In genomic region chr18:10298346-10298745, GRCh38 we compare ENCODE assay signal across 25 cellular contexts.
"Had no signal": no experiment of that assay in that cellular context is flagged by ENCODE, and none has a peak within 500 bp of the region (broad histone marks: within the 10 kb centered on the region; RNA-seq: fewer than 3 reads in every experiment).

No MANE protein-coding gene starts in this region.

- H3K27me3 Mint-ChIP-seq: central memory CD8-positive, alpha-beta T cell; T-helper 17 cell had no signal

- H3K9me3 Mint-ChIP-seq: activated CD4-positive, alpha-beta memory T cell treated with anti-CD3 and anti-CD28 coated beads, Interleukin-2, amount 10 ng/mL, durations not matched to agents 7 days and 5 days; activated naive CD4-positive, alpha-beta T cell treated with anti-CD3 and anti-CD28 coated beads for 36 hours had no signal

- H3K4me3 Mint-ChIP-seq: activated CD4-positive, alpha-beta memory T cell treated with anti-CD3 and anti-CD28 coated beads, Interleukin-2, amount 10 ng/mL, durations not matched to agents 7 days and 5 days; activated CD4-positive, alpha-beta T cell treated with anti-CD3 and anti-CD28 coated beads for 36 hours; activated naive CD4-positive, alpha-beta T cell treated with anti-CD3 and anti-CD28 coated beads for 36 hours; activated naive CD8-positive, alpha-beta T cell; activated T-helper 17 cell treated with anti-CD3 and anti-CD28 coated beads, Interleukin-2, amount 50 U/mL, for 72 hours; brain; central memory CD8-positive, alpha-beta T cell; T-helper 17 cell had no signal

- ATAC-seq: activated CD4-positive, alpha-beta T cell treated with anti-CD3 and anti-CD28 coated beads for 36 hours; activated T-helper 17 cell treated with anti-CD3 and anti-CD28 coated beads, Interleukin-2, amount 50 U/mL, for 72 hours; T-helper 17 cell had no signal

- H3K27ac Mint-ChIP-seq: activated CD4-positive, alpha-beta memory T cell treated with anti-CD3 and anti-CD28 coated beads, Interleukin-2, amount 10 ng/mL, durations not matched to agents 7 days and 5 days; activated CD4-positive, alpha-beta T cell treated with anti-CD3 and anti-CD28 coated beads for 36 hours; activated naive CD4-positive, alpha-beta T cell treated with anti-CD3 and anti-CD28 coated beads for 36 hours; activated naive CD8-positive, alpha-beta T cell; activated T-helper 17 cell treated with anti-CD3 and anti-CD28 coated beads, Interleukin-2, amount 50 U/mL, for 72 hours; T-helper 17 cell had no signal

- H3K4me1 Mint-ChIP-seq: activated CD4-positive, alpha-beta memory T cell treated with anti-CD3 and anti-CD28 coated beads, Interleukin-2, amount 10 ng/mL, durations not matched to agents 7 days and 5 days; activated CD4-positive, alpha-beta T cell treated with anti-CD3 and anti-CD28 coated beads for 36 hours; activated T-helper 17 cell treated with anti-CD3 and anti-CD28 coated beads, Interleukin-2, amount 50 U/mL, for 72 hours; central memory CD8-positive, alpha-beta T cell; T-helper 17 cell had no signal

- H3K36me3 Mint-ChIP-seq: activated naive CD8-positive, alpha-beta T cell; brain had no signal

- DNase-seq: activated CD4-positive, alpha-beta memory T cell treated with anti-CD3 and anti-CD28 coated beads, Interleukin-2, amount 10 ng/mL, durations not matched to agents 7 days and 5 days; activated CD4-positive, alpha-beta T cell treated with anti-CD3 and anti-CD28 coated beads for 36 hours; activated CD4-positive, alpha-beta T cell treated with anti-CD3 and anti-CD28 coated beads, Interleukin-2, amount 50 U/mL, for 1 hour; activated gamma-delta T cell; activated naive CD4-positive, alpha-beta T cell treated with anti-CD3 and anti-CD28 coated beads for 36 hours; activated T-cell treated with anti-CD3 and anti-CD28 coated beads for 4 hours; activated T-cell treated with anti-CD3 and anti-CD28 coated beads, Interleukin-2, amount 50 U/mL, for 48 hours; amygdala; Kasumi-1; NCI-H1092; NCI-H1417; NCI-H2029; NCI-H2107; NCI-H2171 treated with DMSO at 0.1 percent for 48 hours; NCI-H345; NCI-H510A treated with DMSO at 0.1 percent for 48 hours; NCI-H69; NK-92 treated with Interleukin-12 subunit alpha and Interleukin-12 subunit beta, amount 100 ng/mL, for 24 hours; SHP77 treated with DMSO at 0.1 percent for 48 hours; T-helper 17 cell; T-helper 9 cell had no signal
